13 cellular contexts compared by ENCODE assay signal in the genomic region with DNA sequence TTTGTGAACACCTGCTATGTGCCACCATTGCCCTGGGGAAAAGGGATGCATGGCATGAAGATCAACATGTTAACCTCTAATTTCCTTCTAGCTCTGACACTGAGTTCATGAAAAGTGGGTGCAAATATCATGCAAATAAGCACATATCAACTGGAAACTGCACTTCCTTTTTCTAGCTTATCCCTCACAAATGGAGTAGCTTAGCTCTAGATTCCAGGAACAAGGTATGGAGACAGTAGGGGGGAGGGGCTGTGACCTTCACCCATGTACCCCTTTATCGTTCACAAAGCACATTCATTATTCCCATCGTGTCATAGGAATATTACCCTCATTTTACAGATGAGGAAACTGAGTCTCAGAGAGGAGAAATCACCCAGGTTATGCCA. TPM values are rescaled to one million over a fixed set of nuclear protein-coding genes. Genes with fewer than 3 reads are reported as not detected.
"Had no signal": no experiment of that assay in that cellular context is flagged by ENCODE, and none has a peak within 500 bp of the region (broad histone marks: within the 10 kb centered on the region; RNA-seq: fewer than 3 reads in every experiment).

No MANE protein-coding gene starts in this region.

- H3K9me3 ChIP-seq: ascending aorta, pancreas, stomach, vagina had no signal

- H3K4me3 ChIP-seq: ascending aorta, neural progenitor cell, pancreas, stomach, vagina had no signal

- H3K27me3 ChIP-seq: ascending aorta, vagina had no signal

- H3K36me3 Mint-ChIP-seq: activated naive CD8-positive, alpha-beta T cell treated with anti-CD3 and anti-CD28 coated beads, Interleukin-2, amount 10 ng/mL, durations not matched to agents 7 days and 5 days; neural progenitor cell had no signal

- H3K36me3 ChIP-seq: ascending aorta, neural progenitor cell, pancreas, stomach, vagina had no signal

- H3K27ac Mint-ChIP-seq: activated naive CD8-positive, alpha-beta T cell treated with anti-CD3 and anti-CD28 coated beads, Interleukin-2, amount 10 ng/mL, durations not matched to agents 7 days and 5 days; neural progenitor cell; T-helper 17 cell had no signal

- ATAC-seq: activated T-cell treated with anti-CD3 and anti-CD28 coated beads, Interleukin-2, amount 50 U/mL, for 4 hours; T-helper 17 cell had no signal

- H3K27ac ChIP-seq: ascending aorta, neural progenitor cell, pancreas had no signal

- H3K9me3 Mint-ChIP-seq: activated naive CD8-positive, alpha-beta T cell treated with anti-CD3 and anti-CD28 coated beads, Interleukin-2, amount 10 ng/mL, durations not matched to agents 7 days and 5 days; activated T-cell treated with anti-CD3 and anti-CD28 coated beads, Interleukin-2, amount 50 U/mL, for 4 hours had no signal

- DNase-seq: activated CD4-positive, CD25-positive, alpha-beta regulatory T cell treated with anti-CD3 and anti-CD28 coated beads, Interleukin-2, amount 50 U/mL, for 72 hours; activated gamma-delta T cell; activated naive CD8-positive, alpha-beta T cell treated with anti-CD3 and anti-CD28 coated beads, Interleukin-2, amount 10 ng/mL, durations not matched to agents 7 days and 5 days; activated T-cell treated with anti-CD3 and anti-CD28 coated beads, Interleukin-2, amount 50 U/mL, for 4 hours; effector CD4-positive, alpha-beta T cell; stimulated activated CD4-positive, alpha-beta T cell treated with anti-CD3 and anti-CD28 coated beads, Interleukin-4, amount 100 ng/mL, for 4 hours; stomach; T-helper 17 cell had no signal

- H3K4me1 ChIP-seq: ascending aorta, neural progenitor cell, pancreas, vagina had no signal

RNA-seq across cellular contexts. Expression of gene STARD8, which starts 37.4 kb away (rescaled TPM):
- total RNA-seq: bronchial epithelial cell had no signal
